Comparison of ENCODE assay signal across 9 cellular contexts in the genomic region with DNA sequence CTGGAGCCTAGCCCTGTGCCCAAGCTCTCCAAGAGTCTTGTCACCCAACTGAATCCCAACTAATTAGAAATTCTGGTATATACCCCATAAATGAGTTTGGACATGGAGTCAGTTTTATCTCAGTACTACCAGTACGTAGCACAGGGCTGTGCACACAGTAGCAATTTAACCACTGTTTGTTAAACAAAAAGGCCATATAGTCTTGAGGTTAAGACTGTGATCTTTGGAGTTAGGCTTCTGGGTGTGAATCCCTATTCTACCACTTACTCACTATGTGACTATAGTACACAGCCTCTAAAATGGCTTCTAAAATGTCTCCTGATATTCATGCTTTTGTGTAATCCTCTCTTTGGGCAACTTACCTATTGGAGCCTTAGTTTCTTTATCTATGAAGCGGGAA.
"Had no signal": no experiment of that assay in that cellular context is flagged by ENCODE, and none has a peak within 500 bp of the region (broad histone marks: within the 10 kb centered on the region; RNA-seq: fewer than 3 reads in every experiment).

No MANE protein-coding gene starts in this region.

- H3K4me2 ChIP-seq: GM23338 had no signal

- H3K4me1 ChIP-seq: HAP-1 had no signal

- FAIRE-seq: H1, H54 had no signal

- H3K9ac ChIP-seq: GM23248 had no signal

- H2AFZ ChIP-seq: GM23248, GM23338 had no signal

- DNase-seq: GM23248, GOT3, H7, HCEC 1CT, HFFc6 had no signal

- H3K9me3 ChIP-seq: HAP-1 had no signal

- H3K4me1 Mint-ChIP-seq: GM23338 had no signal

- H3K27ac ChIP-seq: GM23248 had no signal

- H3K4me3 ChIP-seq: GM23248, GM23338, HAP-1 had no signal

- H3K4me3 Mint-ChIP-seq: GM23338, HFFc6 had no signal

- H3K27ac Mint-ChIP-seq: GM23338, HFFc6 had no signal

- H3K36me3 ChIP-seq: HAP-1 had no signal

- ATAC-seq: GM23338 had no signal
